In genomic region chr7:55651057-55651456, GRCh38 we compare ENCODE assay signal across 20 cellular contexts.
"Had no signal": no experiment of that assay in that cellular context is flagged by ENCODE, and none has a peak within 500 bp of the region (broad histone marks: within the 10 kb centered on the region; RNA-seq: fewer than 3 reads in every experiment).

No MANE protein-coding gene starts in this region.

- H3K27ac Mint-ChIP-seq: naive thymus-derived CD8-positive, alpha-beta T cell had no signal

- H3K9me3 Mint-ChIP-seq: naive thymus-derived CD8-positive, alpha-beta T cell had no signal

- H3K36me3 Mint-ChIP-seq: naive thymus-derived CD8-positive, alpha-beta T cell had no signal

- DNase-seq: dermis blood vessel endothelial cell; effector CD4-positive, alpha-beta T cell; foreskin melanocyte; heart left ventricle; hippocampal formation; kidney glomerular epithelial cell; mammary epithelial cell; mucosa of descending colon; naive thymus-derived CD8-positive, alpha-beta T cell; nucleus accumbens; ovary; sigmoid colon; stimulated activated CD4-positive, alpha-beta T cell treated with anti-CD3 and anti-CD28 coated beads, Interleukin-12 subunit alpha, Interleukin-12 subunit beta, amount 100 ng/mL, for 4 hours; stimulated activated naive CD4-positive, alpha-beta T cell; stomach; substantia nigra; transverse colon had no signal

- H3K4me1 Mint-ChIP-seq: naive thymus-derived CD8-positive, alpha-beta T cell had no signal

- H3K4me3 ChIP-seq: heart left ventricle, mucosa of descending colon, ovary, right atrium auricular region, sigmoid colon, skin epidermis, stomach, thoracic aorta, transverse colon had no signal

- ATAC-seq: heart left ventricle; mucosa of descending colon; naive thymus-derived CD8-positive, alpha-beta T cell had no signal

- H3K4me3 Mint-ChIP-seq: naive thymus-derived CD8-positive, alpha-beta T cell had no signal
